In the genomic region with DNA sequence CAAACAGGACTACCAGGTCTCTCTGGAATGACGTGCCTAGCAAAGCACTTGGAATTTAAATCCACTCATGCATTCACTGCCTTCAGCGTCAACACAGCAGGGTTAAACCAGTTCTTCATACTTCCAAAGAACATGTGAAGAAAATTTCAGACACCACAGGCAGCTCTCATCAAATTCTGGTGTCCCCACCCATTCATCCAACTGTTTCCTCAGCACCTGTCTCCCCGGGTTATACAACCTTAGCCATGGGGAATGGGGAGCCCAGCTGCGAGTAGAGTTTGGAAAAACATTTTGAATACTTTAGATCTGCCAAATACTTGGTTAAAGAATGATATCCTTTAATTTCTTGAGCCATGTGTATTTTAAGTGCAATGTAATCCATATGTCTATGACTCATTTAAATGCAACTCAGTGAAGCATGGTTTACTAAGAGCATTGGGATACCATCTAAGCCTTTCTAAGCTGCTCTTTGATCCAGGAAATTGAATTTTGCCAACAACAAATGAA, we compare ENCODE assay signal across 14 cellular contexts. TPM values are rescaled to one million over a fixed set of nuclear protein-coding genes. Genes with fewer than 3 reads are reported as not detected.
DNase-seq lines count a peak whose midpoint lies in the region; ATAC-seq and TF ChIP-seq lines count a peak whose summit lies in the region.
"Had no signal": no experiment of that assay in that cellular context is flagged by ENCODE, and none has a peak within 500 bp of the region (broad histone marks: within the 10 kb centered on the region; RNA-seq: fewer than 3 reads in every experiment).

No MANE protein-coding gene starts in this region.

- H2AK5ac ChIP-seq in IMR-90 (ENCODE audit: low read depth, low read length) (peak overlapping the region; percentile 78), mesenchymal stem cell (ENCODE audit: low read length, severe bottlenecking) (no peak overlapping the region)

- DNase-seq in AG08395 (ENCODE audit: low spot score) = peak; percentile 54
- DNase-seq in IMR-90 = peak; percentile 86
- DNase-seq in brain microvascular endothelial cell = peak; percentile 82
- DNase-seq in mesenchymal stem cell = peak; percentile 74
- no peak for DNase-seq in NCI-H69 (lab: John Stamatoyannopoulos, UW)
- no peak for DNase-seq in NCI-H128 (lab: John Stamatoyannopoulos, UW; ENCODE audit: unreplicated experiment)
- DNase-seq: activated CD4-positive, alpha-beta T cell treated with anti-CD3 and anti-CD28 coated beads, Interleukin-2, amount 10 ng/mL, durations not matched to agents 7 days and 5 days; Calu3; caudate nucleus; stimulated activated naive CD4-positive, alpha-beta T cell had no signal

- H4K20me1 ChIP-seq in IMR-90 (ENCODE audit: insufficient read depth, low read length) = peaks cover 26% of the 10 kb centered on the region; the same call in 1 of the 2 replicates

- peak overlapping the region; percentile 28 to 85; a peak in 3 of 4 replicates for H4K8ac ChIP-seq in IMR-90 (ENCODE audit: low read depth in 2 of 2, low read length in 2 of 2)
- no peak overlapping the region for H4K8ac ChIP-seq in mesenchymal stem cell (ENCODE audit: low read length)

- CTCF ChIA-PET in IMR-90 (lab: Yijun Ruan, JAX) = interaction anchor here (0.7 kb wide), 2 partner anchors 10 to 229 kb away, joined by 3 read pairs; no protein-coding TSS in a partner anchor

- no peak for TF ChIP-seq POLR2A in IMR-90 (IDR thresholded peaks at IDR 0.05; ENCODE audit: low read depth, low read length)

- no peak overlapping the region for H2AK9ac ChIP-seq in IMR-90 (replicated peaks; ENCODE audit: low read depth, low read length, poor library complexity)

- H3K56ac ChIP-seq in IMR-90 (ENCODE audit: extremely low read depth, insufficient read depth, low read length) = 0 out of 2 replicates have a peak overlapping the region, but pooled peaks have one; percentile 63

- H2BK120ac ChIP-seq in IMR-90 (ENCODE audit: low read depth, low read length) = peak overlapping the region; percentile 91
- peak overlapping the region; percentile 35 for H2BK120ac ChIP-seq in mesenchymal stem cell (ENCODE audit: low read depth, low read length)

- H3K4ac ChIP-seq in IMR-90 (ENCODE audit: low read depth, low read length) = peak overlapping the region; percentile 90
- H3K4ac ChIP-seq in mesenchymal stem cell (ENCODE audit: low read depth in 1 of 2, low read length in 2 of 2) = no peak overlapping the region

- H3K14ac ChIP-seq in IMR-90 (replicated peaks; ENCODE audit: low read depth, low read length) (peak overlapping the region; percentile 56; the same call in 1 of the 2 replicates), mesenchymal stem cell (ENCODE audit: low read length in 2 of 2) (no peak overlapping the region)

- peak; percentile 66 for ATAC-seq in IMR-90 (ENCODE audit: low read depth)
- ATAC-seq in HG03108 (IDR thresholded peaks at IDR 0.05; ENCODE audit: unreplicated experiment) = no peak
- no peak for ATAC-seq in HG03095 (IDR thresholded peaks at IDR 0.05; ENCODE audit: unreplicated experiment)
- ATAC-seq: sciatic nerve had no signal

- peak overlapping the region; percentile 95 for H3K18ac ChIP-seq in IMR-90 (ENCODE audit: low read depth, low read length)
- no peak overlapping the region for H3K18ac ChIP-seq in mesenchymal stem cell (ENCODE audit: low read depth in 1 of 2, low read length in 2 of 2)

- dilution Hi-C loops in IMR-90 (cut with HindIII; ENCODE audit: low sequenced_read_pairs, unreplicated experiment) = no loop called here

- POLR2A ChIA-PET in IMR-90 (lab: Charles Lee; ENCODE audit: unreplicated experiment) = interaction anchor here (0.9 kb wide), 1 partner anchor 173 kb away, joined by 3 read pairs; a partner anchor contains a TSS

- H3K9me1 ChIP-seq in IMR-90 (ENCODE audit: insufficient read depth, low read length) = peaks cover 46% of the 10 kb centered on the region

- in situ Hi-C loops in IMR-90 (cut with MboI; ENCODE audit: low sequenced_read_pairs) = loop anchor here (25.0 kb wide), 1 partner anchor 1629 kb away; no protein-coding TSS in a partner anchor
- in situ Hi-C loops in brain microvascular endothelial cell (cut with HindIII; ENCODE audit: low pct_ligation_motif_present, low sequenced_read_pairs) = no loop called here

- H2AFZ ChIP-seq in IMR-90 (replicated peaks; ENCODE audit: low read length, poor library complexity) (no peak overlapping the region), mesenchymal stem cell (ENCODE audit: low read depth, low read length) (no peak overlapping the region)

- H3K27me3 ChIP-seq in IMR-90 (ENCODE audit: control insufficient read depth, insufficient read depth, low read length) = no peaks in the 10 kb centered on the region
- no peaks in the 10 kb centered on the region for H3K27me3 ChIP-seq in brain microvascular endothelial cell (replicated peaks)
- no peaks in the 10 kb centered on the region for H3K27me3 ChIP-seq in mesenchymal stem cell (ENCODE audit: control insufficient read depth in 1 of 2, insufficient read depth in 1 of 2, low read length in 2 of 2)

- H3K23ac ChIP-seq in IMR-90 (ENCODE audit: low read depth, low read length) = peak overlapping the region; percentile 81; the same call in 1 of the 2 replicates
- no peak overlapping the region for H3K23ac ChIP-seq in mesenchymal stem cell (ENCODE audit: low read length in 2 of 2)

- intact Hi-C loops in IMR-90 (cut with micrococcal nuclease) = loop anchor here (2.0 to 5.0 kb wide), 2 partner anchors 41 to 186 kb away; no protein-coding TSS in a partner anchor

- H3K4me3 ChIP-seq in IMR-90 (ENCODE audit: insufficient read depth, low read depth, low read length) = no peak overlapping the region
- no peak overlapping the region for H3K4me3 ChIP-seq in brain microvascular endothelial cell (ENCODE audit: low read depth, low read length)
- no peak overlapping the region for H3K4me3 ChIP-seq in mesenchymal stem cell (ENCODE audit: insufficient read depth in 1 of 2, low read depth in 1 of 2, low read length in 2 of 2)

- TF ChIP-seq CTCF in IMR-90 (conservative IDR thresholded peaks at IDR 0.05; ENCODE audit: low read depth, low read length) (no peak), brain microvascular endothelial cell (IDR thresholded peaks at IDR 0.05; ENCODE audit: low read depth, low read length, missing control alignments) (no peak)

- BruUV-seq in IMR-90 (replicated peaks; lab: Mats Ljungman, UMichigan) = no TSS peak

- H4K5ac ChIP-seq in IMR-90 (ENCODE audit: low read depth, low read length) = peak overlapping the region; percentile 88

- peak overlapping the region; percentile 94 for H4K91ac ChIP-seq in IMR-90 (ENCODE audit: insufficient read depth, low read depth, low read length)
- no peak overlapping the region for H4K91ac ChIP-seq in mesenchymal stem cell (ENCODE audit: low read length)

- TF ChIP-seq RAD21 in IMR-90 (IDR thresholded peaks at IDR 0.05; ENCODE audit: low read length) = no peak

- H2BK5ac ChIP-seq in IMR-90 (ENCODE audit: low read depth, low read length, poor library complexity, severe bottlenecking) (peak overlapping the region; percentile 95), mesenchymal stem cell (ENCODE audit: low read depth, low read length, poor library complexity, severe bottlenecking) (peak overlapping the region; percentile 68)

- no peak overlapping the region for H3K9ac ChIP-seq in IMR-90 (ENCODE audit: low read depth, low read length)
- no peak overlapping the region for H3K9ac ChIP-seq in mesenchymal stem cell (ENCODE audit: low read length)
- H3K9ac ChIP-seq: KMS-11 had no signal

- H3K27ac ChIP-seq in IMR-90 (ENCODE audit: insufficient read depth, low read length) (peak overlapping the region; percentile 80), brain microvascular endothelial cell (peak overlapping the region; percentile 85), mesenchymal stem cell (ENCODE audit: low read length, poor library complexity, severe bottlenecking) (peak overlapping the region; percentile 98)
- H3K27ac ChIP-seq: KMS-11 had no signal

- H3K4me1 ChIP-seq in IMR-90 (ENCODE audit: control insufficient read depth, insufficient read depth, low read length) = peaks cover 52% of the 10 kb centered on the region
- H3K4me1 ChIP-seq in mesenchymal stem cell (ENCODE audit: control insufficient read depth, insufficient read depth, low read depth, low read length) = peaks cover 22% of the 10 kb centered on the region

- peak overlapping the region; percentile 91 for H2BK20ac ChIP-seq in IMR-90 (ENCODE audit: low read depth, low read length)

- peak overlapping the region; percentile 79 for H3K4me2 ChIP-seq in IMR-90 (ENCODE audit: low read depth, low read length)
- H3K4me2 ChIP-seq in mesenchymal stem cell (ENCODE audit: low read length, poor library complexity, severe bottlenecking) = peak overlapping the region; percentile 51
- H3K4me2 ChIP-seq: KMS-11 had no signal

- H2BK15ac ChIP-seq in IMR-90 (ENCODE audit: low read depth, low read length) (peak overlapping the region; percentile 69; the same call in 1 of the 3 replicates), mesenchymal stem cell (ENCODE audit: low read depth, poor library complexity, severe bottlenecking) (no peak overlapping the region)

- H3K79me1 ChIP-seq in IMR-90 (ENCODE audit: low read depth in 1 of 2, low read length in 2 of 2) = peaks cover 26 to 79% of the 10 kb centered on the region in 2 experiments
- H3K79me1 ChIP-seq in mesenchymal stem cell (replicated peaks; ENCODE audit: low read length, poor library complexity, severe bottlenecking) = no peaks in the 10 kb centered on the region

- H2BK12ac ChIP-seq in mesenchymal stem cell (ENCODE audit: low read length in 2 of 2) = no peak overlapping the region

- 100% methylated on average over 1 of the region's 4 CpGs; no CpG with 5 or more reads in 1 of the 2 experiments for WGBS in IMR-90 (ENCODE audit: extremely low coverage in 2 of 2, insufficient read length in 1 of 2), 2 experiments
- WGBS in mesenchymal stem cell = 33% methylated on average over 2 of the region's 4 CpGs

- H3K9me3 ChIP-seq in IMR-90 (ENCODE audit: control insufficient read depth, insufficient read depth, low read length) (no peaks in the 10 kb centered on the region), mesenchymal stem cell (ENCODE audit: control insufficient read depth, low read length) (no peaks in the 10 kb centered on the region)

- H3K36me3 ChIP-seq in IMR-90 (ENCODE audit: control insufficient read depth, insufficient read depth, low read length) (peaks cover 5% of the 10 kb centered on the region; the same call in 1 of the 2 replicates), brain microvascular endothelial cell (replicated peaks) (peaks cover 67% of the 10 kb centered on the region), mesenchymal stem cell (ENCODE audit: control insufficient read depth in 1 of 2, insufficient read depth in 2 of 2, low read depth in 1 of 2, low read length in 2 of 2) (peaks cover 0 to 15% of the 10 kb centered on the region in 2 experiments)

TF ChIP-seq in IMR-90, 13 proteins besides CTCF, POLR2A, EP300 and RAD21 (continues in another document):
- TF ChIP-seq FOS (IDR thresholded peaks at IDR 0.05; ENCODE audit: low read depth, low read length) = peak; percentile 91
- no peak for TF ChIP-seq RFX5 (IDR thresholded peaks at IDR 0.05; ENCODE audit: low read depth, low read length)

RNA-seq across cellular contexts. Expression of a gene that starts 17.4 kb away (rescaled TPM):
- total RNA-seq in IMR-90 (2012; rRNA removed) = 35.5 and 38.3 TPM in 2 replicates
- polyA plus RNA-seq in IMR-90 (2012; rRNA removed) = 47.8 and 49.2 TPM in 2 replicates
- polyA plus RNA-seq in IMR-90 (2012; cell fraction: cytosol; rRNA removed) = 25.7 and 37.1 TPM in 2 replicates
- 70.4 and 79.6 TPM in 2 replicates for polyA plus RNA-seq in IMR-90 (2012; cell fraction: nucleus; rRNA removed; ENCODE audit: low replicate concordance)
- 57.9 TPM for polyA plus RNA-seq in mesenchymal stem cell (2013, experiment 1 of 2)
- 57.0 TPM for polyA plus RNA-seq in mesenchymal stem cell (2013, experiment 2 of 2)

Comparison
In these comparisons a context has a peak if more than half of its experiments do, and no peak if none do; other contexts are left out.
1. DNase-seq: peak in AG08395 (single experiment), IMR-90 (single experiment), brain microvascular endothelial cell (single experiment) and mesenchymal stem cell (single experiment); none in NCI-H69 (single experiment) and NCI-H128 (single experiment).
2. Peak in every context shown above with its lines, with median percentiles within 50 percentile points of each other: H3K27ac ChIP-seq.